ENCODE assay signal across 8 cellular contexts in the genomic region with DNA sequence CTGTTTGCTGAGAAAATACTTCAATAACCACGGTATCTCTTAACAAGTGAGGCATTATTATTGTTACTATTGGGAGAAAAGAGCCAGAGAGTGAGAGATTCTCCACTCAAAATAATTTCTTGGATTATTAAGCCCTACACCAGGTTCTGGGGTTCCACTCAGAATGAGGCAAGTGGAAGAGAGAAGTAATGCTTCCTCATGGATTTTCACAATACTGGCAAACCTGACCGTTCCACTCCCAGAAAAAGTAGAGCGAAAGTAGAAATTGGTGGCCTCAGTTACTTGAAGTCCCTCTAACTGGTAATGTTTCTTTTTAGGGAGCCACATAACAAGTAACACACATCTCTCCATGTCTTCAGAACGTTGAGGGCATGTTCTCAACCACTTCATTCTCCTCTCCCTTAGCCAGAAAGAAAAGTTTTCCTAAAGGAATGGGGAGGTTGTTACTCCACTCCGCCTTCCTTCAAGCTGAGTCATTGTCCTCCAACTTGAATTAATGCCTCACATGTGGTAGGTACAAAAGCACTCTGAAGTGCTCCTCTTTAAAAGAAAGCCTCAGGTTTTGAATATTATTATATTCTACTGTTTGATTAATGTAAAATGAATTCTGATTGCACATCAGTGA. TPM values are rescaled to one million over a fixed set of nuclear protein-coding genes. Genes with fewer than 3 reads are reported as not detected.
DNase-seq lines count a peak whose midpoint lies in the region; ATAC-seq and TF ChIP-seq lines count a peak whose summit lies in the region.

No MANE protein-coding gene starts in this region.

- H3K9ac ChIP-seq in OCI-LY3 (ENCODE audit: low read length): peak overlapping the region; percentile 85
- peak overlapping the region in 1 of 2 donors; percentile 55 for H3K9ac ChIP-seq in duodenal mucosa (ENCODE audit: low read depth in 1 of 2, low read length in 2 of 2)

- H3K9me3 ChIP-seq in OCI-LY3 (ENCODE audit: insufficient read depth, low read length): no peaks in the 10 kb centered on the region
- no peaks in the 10 kb centered on the region for H3K9me3 ChIP-seq in duodenal mucosa (ENCODE audit: control insufficient read depth in 1 of 2, low read length in 2 of 2)

- H3K79me2 ChIP-seq in OCI-LY3 (ENCODE audit: low read length): peaks cover 66% of the 10 kb centered on the region

- peak overlapping the region; percentile 91 for H3K4me2 ChIP-seq in OCI-LY3 (ENCODE audit: low read length)

- H3K27ac ChIP-seq in OCI-LY3 (ENCODE audit: low read length) (no peak overlapping the region), duodenal mucosa (ENCODE audit: low read depth, low read length) (no peak overlapping the region), substantia nigra (ENCODE audit: low read depth, low read length, poor library complexity, severe bottlenecking) (no peak overlapping the region)

- H3K36me3 Mint-ChIP-seq in neural crest cell (ENCODE audit: low read depth): no peaks in the 10 kb centered on the region

- peaks cover 12% of the 10 kb centered on the region for H3K27me3 Mint-ChIP-seq in neural crest cell (ENCODE audit: low read depth)

- ATAC-seq in HG03442 (IDR thresholded peaks at IDR 0.05; ENCODE audit: unreplicated experiment): no peak
- no peak for ATAC-seq in HG02763 (IDR thresholded peaks at IDR 0.05; ENCODE audit: unreplicated experiment)

- H3K4me3 ChIP-seq in OCI-LY3 (ENCODE audit: low read length) (peak overlapping the region; percentile 87), duodenal mucosa (ENCODE audit: low read depth in 1 of 2, low read length in 2 of 2) (peak overlapping the region; percentile 67 to 80)

- peaks cover 30% of the 10 kb centered on the region for H3K4me1 Mint-ChIP-seq in neural crest cell

- TF ChIP-seq CTCF in OCI-LY3 (IDR thresholded peaks at IDR 0.05; ENCODE audit: low read depth, low read length) (no peak), neural crest cell (conservative IDR thresholded peaks at IDR 0.05) (no peak)

- H3K9me3 Mint-ChIP-seq in neural crest cell: no peaks in the 10 kb centered on the region

- H4K20me1 ChIP-seq in OCI-LY3 (ENCODE audit: insufficient read depth, low read length): 0 out of 2 replicates have a peak, but pooled peaks cover 11% of the 10 kb centered on the region

- peaks cover 15% of the 10 kb centered on the region for H3K4me1 ChIP-seq in OCI-LY3 (ENCODE audit: low read length)
- H3K4me1 ChIP-seq in duodenal mucosa (ENCODE audit: control insufficient read depth in 1 of 2, insufficient read depth in 2 of 2, low read length in 2 of 2): peaks cover 0 to 11% of the 10 kb centered on the region in 2 donors

- H3K27me3 ChIP-seq in OCI-LY3 (ENCODE audit: low read depth, low read length): no peaks in the 10 kb centered on the region
- H3K27me3 ChIP-seq in duodenal mucosa (ENCODE audit: control insufficient read depth in 1 of 2, insufficient read depth in 2 of 2, low read length in 2 of 2): peaks cover 0 to 6% of the 10 kb centered on the region in 2 donors

- H3K36me3 ChIP-seq in OCI-LY3 (replicated peaks; ENCODE audit: low read depth, low read length): peaks cover 9% of the 10 kb centered on the region
- peaks cover 0 to 3% of the 10 kb centered on the region in 2 donors for H3K36me3 ChIP-seq in duodenal mucosa (ENCODE audit: control insufficient read depth in 1 of 2, insufficient read depth in 2 of 2, low read length in 2 of 2)

- peak overlapping the region; percentile 87 for H3K4me3 Mint-ChIP-seq in neural crest cell

- DNase-seq in NCI-H510A treated with DMSO at 0.1 percent for 48 hours (lab: John Stamatoyannopoulos, UW) (peak; percentile 76), NCI-H510A (lab: John Stamatoyannopoulos, UW) (no peak), neural crest cell (ENCODE audit: low read depth, low spot score) (no peak), substantia nigra (lab: John Stamatoyannopoulos, UW) (no peak)

- no peak overlapping the region for H2AFZ ChIP-seq in OCI-LY3 (ENCODE audit: low read depth, low read length)

- H3K27ac Mint-ChIP-seq in neural crest cell (ENCODE audit: unreplicated experiment): no peak overlapping the region

RNA-seq across cellular contexts. Expression of a gene that starts 1.9 kb away (rescaled TPM):
- total RNA-seq in neural crest cell: 3.2 and 3.3 TPM in 2 replicates

RNA-seq across cellular contexts. Expression of a gene that starts 48.1 kb away (rescaled TPM):
- 20.1 and 21.1 TPM in 2 replicates for total RNA-seq in neural crest cell
